8 cellular contexts compared by ENCODE assay signal in genomic region chr1:155273134-155273982, GRCh38. TPM values are rescaled to one million over a fixed set of nuclear protein-coding genes. Genes with fewer than 3 reads are reported as not detected.
DNase-seq lines count a peak whose midpoint lies in the region; ATAC-seq and TF ChIP-seq lines count a peak whose summit lies in the region.

Gene CLK2, minus strand, starts transcription at chr1:155273504. Its CDS starts 2,527 bp downstream, at chr1:155270977.

- peak within 1 kb of the TSS; percentile 77 for H3K27ac ChIP-seq in temporal lobe (ENCODE audit: low read depth, low read length)

- no peak for TF ChIP-seq CTCF in omental fat pad (IDR thresholded peaks at IDR 0.05)

- H3K36me3 Mint-ChIP-seq in activated naive CD4-positive, alpha-beta T cell treated with anti-CD3 and anti-CD28 coated beads, Interleukin-2, amount 50 U/mL, for 24 hours = peaks cover 10% of the 10 kb centered on the region

- peak within 1 kb of the TSS; percentile 91 for H3K4me3 Mint-ChIP-seq in activated naive CD4-positive, alpha-beta T cell treated with anti-CD3 and anti-CD28 coated beads, Interleukin-2, amount 50 U/mL, for 24 hours

- H3K4me1 Mint-ChIP-seq in activated naive CD4-positive, alpha-beta T cell treated with anti-CD3 and anti-CD28 coated beads, Interleukin-2, amount 50 U/mL, for 24 hours = peaks cover 50% of the 10 kb centered on the region

- H3K27me3 Mint-ChIP-seq in activated naive CD4-positive, alpha-beta T cell treated with anti-CD3 and anti-CD28 coated beads, Interleukin-2, amount 50 U/mL, for 24 hours = no peaks in the 10 kb centered on the region

- H3K27ac Mint-ChIP-seq in activated naive CD4-positive, alpha-beta T cell treated with anti-CD3 and anti-CD28 coated beads, Interleukin-2, amount 50 U/mL, for 24 hours = peak within 1 kb of the TSS; percentile 95

- H3K4me3 ChIP-seq in GM08714 (ENCODE audit: low read length) = peak within 1 kb of the TSS; percentile 98

- H3K9me3 Mint-ChIP-seq in activated naive CD4-positive, alpha-beta T cell treated with anti-CD3 and anti-CD28 coated beads, Interleukin-2, amount 50 U/mL, for 24 hours = no peaks in the 10 kb centered on the region

- DNase-seq in NCI-H1105 (lab: John Stamatoyannopoulos, UW) (peak; percentile 98), SKM-1 (lab: John Stamatoyannopoulos, UW; ENCODE audit: unreplicated experiment) (peak; percentile 97), globus pallidus (ENCODE audit: low spot score) (peak; percentile 91), omental fat pad (ENCODE audit: low spot score) (peak; percentile 82)

- peak; percentile 86 for ATAC-seq in HG02610 (IDR thresholded peaks at IDR 0.05; ENCODE audit: unreplicated experiment)
- peak; percentile 91 for ATAC-seq in omental fat pad (ENCODE audit: low FRiP score)

RNA-seq across cellular contexts. Expression of gene CLK2, which starts in this region (rescaled TPM):
- total RNA-seq in omental fat pad (10 to 100 TPM; 16.9 to 41.3 (median 32.7) TPM), temporal lobe (15.0 TPM)

Comparison
In these comparisons a context has a peak if more than half of its experiments do, and no peak if none do; other contexts are left out.
1. Peak in every context shown above with its lines: DNase-seq, ATAC-seq, H3K4me3 ChIP-seq and H3K27ac ChIP-seq.